Comparison of ENCODE assay signal across 1 cellular context in the genomic region with DNA sequence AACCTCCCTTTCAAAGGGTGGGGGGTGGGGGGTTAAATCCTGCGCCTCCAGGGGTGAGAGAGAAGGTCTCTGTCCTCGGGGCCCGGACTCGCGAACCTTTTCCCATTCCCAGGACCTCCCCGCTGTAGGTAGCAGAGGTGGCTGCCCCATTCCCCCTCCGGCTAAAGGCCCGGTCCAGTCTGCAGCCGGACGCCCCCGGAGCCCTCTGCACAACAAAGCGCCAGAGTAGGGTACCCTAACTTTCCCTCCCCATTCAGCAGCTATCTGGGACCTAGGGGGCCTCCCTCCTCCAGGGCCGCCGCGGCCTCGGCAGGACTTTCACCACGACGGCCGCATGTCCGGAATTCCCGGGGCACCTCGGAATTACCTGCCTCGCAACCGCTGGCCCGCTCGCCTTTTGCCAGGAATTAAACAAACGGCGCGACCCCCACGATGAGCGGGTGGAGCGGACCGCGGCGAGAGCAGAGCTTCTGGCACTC.
TF ChIP-seq lines count a peak whose summit lies in the region.

No MANE protein-coding gene starts in this region.

TF ChIP-seq in K562, 482 proteins besides CTCF, POLR2A, EP300 and RAD21 (continued from another document):
- no peak for TF ChIP-seq GATAD2A (IDR thresholded peaks at IDR 0.05)
- TF ChIP-seq, protein P1, sequence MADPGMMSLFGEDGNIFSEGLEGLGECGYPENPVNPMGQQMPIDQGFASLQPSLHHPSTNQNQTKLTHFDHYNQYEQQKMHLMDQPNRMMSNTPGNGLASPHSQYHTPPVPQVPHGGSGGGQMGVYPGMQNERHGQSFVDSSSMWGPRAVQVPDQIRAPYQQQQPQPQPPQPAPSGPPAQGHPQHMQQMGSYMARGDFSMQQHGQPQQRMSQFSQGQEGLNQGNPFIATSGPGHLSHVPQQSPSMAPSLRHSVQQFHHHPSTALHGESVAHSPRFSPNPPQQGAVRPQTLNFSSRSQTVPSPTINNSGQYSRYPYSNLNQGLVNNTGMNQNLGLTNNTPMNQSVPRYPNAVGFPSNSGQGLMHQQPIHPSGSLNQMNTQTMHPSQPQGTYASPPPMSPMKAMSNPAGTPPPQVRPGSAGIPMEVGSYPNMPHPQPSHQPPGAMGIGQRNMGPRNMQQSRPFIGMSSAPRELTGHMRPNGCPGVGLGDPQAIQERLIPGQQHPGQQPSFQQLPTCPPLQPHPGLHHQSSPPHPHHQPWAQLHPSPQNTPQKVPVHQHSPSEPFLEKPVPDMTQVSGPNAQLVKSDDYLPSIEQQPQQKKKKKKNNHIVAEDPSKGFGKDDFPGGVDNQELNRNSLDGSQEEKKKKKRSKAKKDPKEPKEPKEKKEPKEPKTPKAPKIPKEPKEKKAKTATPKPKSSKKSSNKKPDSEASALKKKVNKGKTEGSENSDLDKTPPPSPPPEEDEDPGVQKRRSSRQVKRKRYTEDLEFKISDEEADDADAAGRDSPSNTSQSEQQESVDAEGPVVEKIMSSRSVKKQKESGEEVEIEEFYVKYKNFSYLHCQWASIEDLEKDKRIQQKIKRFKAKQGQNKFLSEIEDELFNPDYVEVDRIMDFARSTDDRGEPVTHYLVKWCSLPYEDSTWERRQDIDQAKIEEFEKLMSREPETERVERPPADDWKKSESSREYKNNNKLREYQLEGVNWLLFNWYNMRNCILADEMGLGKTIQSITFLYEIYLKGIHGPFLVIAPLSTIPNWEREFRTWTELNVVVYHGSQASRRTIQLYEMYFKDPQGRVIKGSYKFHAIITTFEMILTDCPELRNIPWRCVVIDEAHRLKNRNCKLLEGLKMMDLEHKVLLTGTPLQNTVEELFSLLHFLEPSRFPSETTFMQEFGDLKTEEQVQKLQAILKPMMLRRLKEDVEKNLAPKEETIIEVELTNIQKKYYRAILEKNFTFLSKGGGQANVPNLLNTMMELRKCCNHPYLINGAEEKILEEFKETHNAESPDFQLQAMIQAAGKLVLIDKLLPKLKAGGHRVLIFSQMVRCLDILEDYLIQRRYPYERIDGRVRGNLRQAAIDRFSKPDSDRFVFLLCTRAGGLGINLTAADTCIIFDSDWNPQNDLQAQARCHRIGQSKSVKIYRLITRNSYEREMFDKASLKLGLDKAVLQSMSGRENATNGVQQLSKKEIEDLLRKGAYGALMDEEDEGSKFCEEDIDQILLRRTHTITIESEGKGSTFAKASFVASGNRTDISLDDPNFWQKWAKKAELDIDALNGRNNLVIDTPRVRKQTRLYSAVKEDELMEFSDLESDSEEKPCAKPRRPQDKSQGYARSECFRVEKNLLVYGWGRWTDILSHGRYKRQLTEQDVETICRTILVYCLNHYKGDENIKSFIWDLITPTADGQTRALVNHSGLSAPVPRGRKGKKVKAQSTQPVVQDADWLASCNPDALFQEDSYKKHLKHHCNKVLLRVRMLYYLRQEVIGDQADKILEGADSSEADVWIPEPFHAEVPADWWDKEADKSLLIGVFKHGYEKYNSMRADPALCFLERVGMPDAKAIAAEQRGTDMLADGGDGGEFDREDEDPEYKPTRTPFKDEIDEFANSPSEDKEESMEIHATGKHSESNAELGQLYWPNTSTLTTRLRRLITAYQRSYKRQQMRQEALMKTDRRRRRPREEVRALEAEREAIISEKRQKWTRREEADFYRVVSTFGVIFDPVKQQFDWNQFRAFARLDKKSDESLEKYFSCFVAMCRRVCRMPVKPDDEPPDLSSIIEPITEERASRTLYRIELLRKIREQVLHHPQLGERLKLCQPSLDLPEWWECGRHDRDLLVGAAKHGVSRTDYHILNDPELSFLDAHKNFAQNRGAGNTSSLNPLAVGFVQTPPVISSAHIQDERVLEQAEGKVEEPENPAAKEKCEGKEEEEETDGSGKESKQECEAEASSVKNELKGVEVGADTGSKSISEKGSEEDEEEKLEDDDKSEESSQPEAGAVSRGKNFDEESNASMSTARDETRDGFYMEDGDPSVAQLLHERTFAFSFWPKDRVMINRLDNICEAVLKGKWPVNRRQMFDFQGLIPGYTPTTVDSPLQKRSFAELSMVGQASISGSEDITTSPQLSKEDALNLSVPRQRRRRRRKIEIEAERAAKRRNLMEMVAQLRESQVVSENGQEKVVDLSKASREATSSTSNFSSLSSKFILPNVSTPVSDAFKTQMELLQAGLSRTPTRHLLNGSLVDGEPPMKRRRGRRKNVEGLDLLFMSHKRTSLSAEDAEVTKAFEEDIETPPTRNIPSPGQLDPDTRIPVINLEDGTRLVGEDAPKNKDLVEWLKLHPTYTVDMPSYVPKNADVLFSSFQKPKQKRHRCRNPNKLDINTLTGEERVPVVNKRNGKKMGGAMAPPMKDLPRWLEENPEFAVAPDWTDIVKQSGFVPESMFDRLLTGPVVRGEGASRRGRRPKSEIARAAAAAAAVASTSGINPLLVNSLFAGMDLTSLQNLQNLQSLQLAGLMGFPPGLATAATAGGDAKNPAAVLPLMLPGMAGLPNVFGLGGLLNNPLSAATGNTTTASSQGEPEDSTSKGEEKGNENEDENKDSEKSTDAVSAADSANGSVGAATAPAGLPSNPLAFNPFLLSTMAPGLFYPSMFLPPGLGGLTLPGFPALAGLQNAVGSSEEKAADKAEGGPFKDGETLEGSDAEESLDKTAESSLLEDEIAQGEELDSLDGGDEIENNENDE (IDR thresholded peaks at IDR 0.05; ENCODE audit: low read depth, low read length) = no peak
- TF ChIP-seq, protein P2, sequence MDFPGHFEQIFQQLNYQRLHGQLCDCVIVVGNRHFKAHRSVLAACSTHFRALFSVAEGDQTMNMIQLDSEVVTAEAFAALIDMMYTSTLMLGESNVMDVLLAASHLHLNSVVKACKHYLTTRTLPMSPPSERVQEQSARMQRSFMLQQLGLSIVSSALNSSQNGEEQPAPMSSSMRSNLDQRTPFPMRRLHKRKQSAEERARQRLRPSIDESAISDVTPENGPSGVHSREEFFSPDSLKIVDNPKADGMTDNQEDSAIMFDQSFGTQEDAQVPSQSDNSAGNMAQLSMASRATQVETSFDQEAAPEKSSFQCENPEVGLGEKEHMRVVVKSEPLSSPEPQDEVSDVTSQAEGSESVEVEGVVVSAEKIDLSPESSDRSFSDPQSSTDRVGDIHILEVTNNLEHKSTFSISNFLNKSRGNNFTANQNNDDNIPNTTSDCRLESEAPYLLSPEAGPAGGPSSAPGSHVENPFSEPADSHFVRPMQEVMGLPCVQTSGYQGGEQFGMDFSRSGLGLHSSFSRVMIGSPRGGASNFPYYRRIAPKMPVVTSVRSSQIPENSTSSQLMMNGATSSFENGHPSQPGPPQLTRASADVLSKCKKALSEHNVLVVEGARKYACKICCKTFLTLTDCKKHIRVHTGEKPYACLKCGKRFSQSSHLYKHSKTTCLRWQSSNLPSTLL (IDR thresholded peaks at IDR 0.05) = peak; percentile 79
- TF ChIP-seq ZNF76 (CRISPR knock-in tag; IDR thresholded peaks at IDR 0.05; ENCODE audit: borderline replicate concordance) = no peak
- TF ChIP-seq HEY1 (CRISPR knock-in tag; IDR thresholded peaks at IDR 0.05; ENCODE audit: borderline replicate concordance) = no peak
- TF ChIP-seq ZNF232 (CRISPR knock-in tag; IDR thresholded peaks at IDR 0.05) = 0 out of 2 replicates have a peak, but pooled peaks have one; percentile 33
- TF ChIP-seq, protein P3, sequence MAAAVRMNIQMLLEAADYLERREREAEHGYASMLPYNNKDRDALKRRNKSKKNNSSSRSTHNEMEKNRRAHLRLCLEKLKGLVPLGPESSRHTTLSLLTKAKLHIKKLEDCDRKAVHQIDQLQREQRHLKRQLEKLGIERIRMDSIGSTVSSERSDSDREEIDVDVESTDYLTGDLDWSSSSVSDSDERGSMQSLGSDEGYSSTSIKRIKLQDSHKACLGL (CRISPR knock-in tag; IDR thresholded peaks at IDR 0.05; ENCODE audit: borderline replicate concordance, poor library complexity, severe bottlenecking) = no peak
- no peak for TF ChIP-seq NFIC (IDR thresholded peaks at IDR 0.05)
- no peak for TF ChIP-seq EWSR1 (IDR thresholded peaks at IDR 0.05; ENCODE audit: borderline replicate concordance, low read depth, partially characterized antibody)
- no peak for TF ChIP-seq ZNF408 (CRISPR knock-in tag; IDR thresholded peaks at IDR 0.05; ENCODE audit: low read depth)
- TF ChIP-seq HIVEP1 (CRISPR knock-in tag; IDR thresholded peaks at IDR 0.05) = no peak
- TF ChIP-seq ZNF785 (CRISPR knock-in tag; IDR thresholded peaks at IDR 0.05) = no peak
- TF ChIP-seq MAZ (CRISPR knock-in tag; conservative IDR thresholded peaks at IDR 0.05 in 1 of 2, IDR thresholded peaks at IDR 0.05 in 1 of 2) = peak in 1 of 2 experiments; percentile 15; a peak in 1 of 4 replicates
- no peak for TF ChIP-seq MEIS2 (IDR thresholded peaks at IDR 0.05; ENCODE audit: partially characterized antibody)
- no peak for TF ChIP-seq IFI16 (CRISPR knock-in tag; IDR thresholded peaks at IDR 0.05)
- no peak for TF ChIP-seq ZNF197 (CRISPR knock-in tag; IDR thresholded peaks at IDR 0.05; ENCODE audit: low read depth)
- TF ChIP-seq MYBL2 (IDR thresholded peaks at IDR 0.05; ENCODE audit: low read depth) = no peak
- TF ChIP-seq MYBL2 (CRISPR knock-in tag; IDR thresholded peaks at IDR 0.05; ENCODE audit: borderline replicate concordance) = no peak
- TF ChIP-seq ZNF444 (CRISPR knock-in tag; IDR thresholded peaks at IDR 0.05) = no peak
- TF ChIP-seq, protein P4, sequence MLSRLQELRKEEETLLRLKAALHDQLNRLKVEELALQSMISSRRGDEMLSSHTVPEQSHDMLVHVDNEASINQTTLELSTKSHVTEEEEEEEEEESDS (CRISPR knock-in tag; IDR thresholded peaks at IDR 0.05) = no peak
- TF ChIP-seq, protein P5, sequence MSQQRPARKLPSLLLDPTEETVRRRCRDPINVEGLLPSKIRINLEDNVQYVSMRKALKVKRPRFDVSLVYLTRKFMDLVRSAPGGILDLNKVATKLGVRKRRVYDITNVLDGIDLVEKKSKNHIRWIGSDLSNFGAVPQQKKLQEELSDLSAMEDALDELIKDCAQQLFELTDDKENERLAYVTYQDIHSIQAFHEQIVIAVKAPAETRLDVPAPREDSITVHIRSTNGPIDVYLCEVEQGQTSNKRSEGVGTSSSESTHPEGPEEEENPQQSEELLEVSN (IDR thresholded peaks at IDR 0.05; ENCODE audit: borderline replicate concordance in 1 of 2, extremely low read depth in 1 of 2, insufficient read depth in 1 of 2, insufficient read length in 1 of 2, low read depth in 1 of 2, low read length in 1 of 2, poor library complexity in 1 of 2, severe bottlenecking in 1 of 2) = peak in 1 of 2 experiments; percentile 14
TF ChIP-seq in K562: peak in this region for 10.
